In genomic region chr17:2266045-2266864, GRCh38 we compare ENCODE assay signal across 8 cellular contexts. TPM values are rescaled to one million over a fixed set of nuclear protein-coding genes. Genes with fewer than 3 reads are reported as not detected.
DNase-seq lines count a peak whose midpoint lies in the region; ATAC-seq, FAIRE-seq and TF ChIP-seq lines count a peak whose summit lies in the region.

No MANE protein-coding gene starts in this region.

- H3K27ac ChIP-seq in body of pancreas (no peak overlapping the region), ovary (no peak overlapping the region)

- TF ChIP-seq EP300 in ovary (IDR thresholded peaks at IDR 0.05) = no peak

- TF ChIP-seq POLR2A in GM12891 (IDR thresholded peaks at IDR 0.05; ENCODE audit: low read depth, low read length) (no peak), body of pancreas (IDR thresholded peaks at IDR 0.05) (no peak), ovary (IDR thresholded peaks at IDR 0.05) (no peak)

- ATAC-seq in HG02642 (IDR thresholded peaks at IDR 0.05; ENCODE audit: poor library complexity, unreplicated experiment) = peak; percentile 70
- ATAC-seq in body of pancreas = no peak

- intact Hi-C loops in body of pancreas (cut with DNase I) (no loop called here), ovary (cut with DNase I) (no loop called here)

- H3K36me3 ChIP-seq in body of pancreas (replicated peaks in 1 of 2; ENCODE audit: insufficient read depth in 1 of 2, low read depth in 2 of 2) = peaks cover 0 to 2% of the 10 kb centered on the region in 2 donors
- no peaks in the 10 kb centered on the region for H3K36me3 ChIP-seq in ovary

- peak; percentile 93 for FAIRE-seq in GM12891 (lab: Jason Lieb, UNC)

- no peaks in the 10 kb centered on the region for H3K9me3 ChIP-seq in body of pancreas
- H3K9me3 ChIP-seq in ovary = no peaks in the 10 kb centered on the region

- H3K27me3 ChIP-seq in body of pancreas = no peaks in the 10 kb centered on the region
- H3K27me3 ChIP-seq in ovary = no peaks in the 10 kb centered on the region

- H3K4me1 ChIP-seq in body of pancreas = no peaks in the 10 kb centered on the region
- peaks cover 9% of the 10 kb centered on the region for H3K4me1 ChIP-seq in ovary (ENCODE audit: insufficient read depth)

- no peak for DNase-seq in GM12891 (ENCODE audit: insufficient read length, low spot score)
- DNase-seq in T-helper 22 cell (ENCODE audit: low read depth) = peak; percentile 75
- DNase-seq in body of pancreas = peak in 3 of 4 donors; percentile 16 to 49 (median 18)
- DNase-seq in stimulated activated CD8-positive, alpha-beta memory T cell treated with anti-CD3 and anti-CD28 coated beads, Interleukin-12 subunit alpha, Interleukin-12 subunit beta, amount 100 ng/mL, for 4 hours (ENCODE audit: low read depth) = peak; percentile 73
- DNase-seq in ovary = no peak
- no peak for DNase-seq in NCI-H526 (lab: John Stamatoyannopoulos, UW)
- no peak for DNase-seq in NCI-H748 treated with DMSO at 0.1 percent for 48 hours (lab: John Stamatoyannopoulos, UW)

- H3K4me3 ChIP-seq in body of pancreas (no peak overlapping the region), ovary (no peak overlapping the region)

- TF ChIP-seq CTCF in body of pancreas (IDR thresholded peaks at IDR 0.05) (no peak), ovary (IDR thresholded peaks at IDR 0.05) (no peak)

- 71 to 90% methylated on average over 13 of the region's 13 CpGs for WGBS in body of pancreas, 2 donors
- WGBS in ovary, 3 donors = 88 to 92% (median 90%) methylated on average over 13 of the region's 13 CpGs

TF ChIP-seq in GM12891, 5 proteins besides CTCF, POLR2A, EP300 and RAD21:
- TF ChIP-seq SPI1 (IDR thresholded peaks at IDR 0.05; ENCODE audit: low read depth, low read length) (no peak), POU2F2 (IDR thresholded peaks at IDR 0.05; ENCODE audit: low read depth, low read length) (peak; percentile 66; the same call in 1 of the 2 replicates), TAF1 (IDR thresholded peaks at IDR 0.05; ENCODE audit: low read depth, low read length) (peak; percentile 34; the same call in 1 of the 2 replicates)

RNA-seq across cellular contexts. Expression of gene SMG6, which starts 37.3 kb away (rescaled TPM):
- polyA plus RNA-seq in GM12891 (2012; ENCODE audit: low read depth, missing spikeins) = 26.3 TPM
- total RNA-seq in body of pancreas (10 to 100 TPM; 12.5 to 22.1 TPM), ovary (10 to 100 TPM; 33.8 to 66.0 (median 57.9) TPM)
- polyA plus RNA-seq in ovary = 10 to 100 TPM; 36.5 to 51.0 TPM

RNA-seq across cellular contexts. Expression of gene SRR, which starts 37.5 kb away (rescaled TPM):
- 18.4 TPM for polyA plus RNA-seq in GM12891 (2012; ENCODE audit: low read depth, missing spikeins)
- total RNA-seq in body of pancreas = 1 to 10 TPM; 4.6 to 9.3 TPM
- 10 to 100 TPM in 4 of 7 donors, 1 to 10 TPM in 3; 5.2 to 18.5 (median 10.5) TPM for total RNA-seq in ovary
- polyA plus RNA-seq in ovary = 10 to 100 TPM in 1 of 2 donors, 1 to 10 TPM in 1; 4.2 to 18.7 TPM

Comparison
In these comparisons a context has a peak if more than half of its experiments do, and no peak if none do; other contexts are left out.
1. DNase-seq: peak in T-helper 22 cell (single experiment), body of pancreas (3 of 4) and stimulated activated CD8-positive, alpha-beta memory T cell treated with anti-CD3 and anti-CD28 coated beads, Interleukin-12 subunit alpha, Interleukin-12 subunit beta, amount 100 ng/mL, for 4 hours (single experiment); none in GM12891 (single experiment), ovary (0 of 5), NCI-H526 (0 of 2) and NCI-H748 treated with DMSO at 0.1 percent for 48 hours (single experiment).